12 cellular contexts compared by ENCODE assay signal in genomic region chr16:1344499-1344898, GRCh38. TPM values are rescaled to one million over a fixed set of nuclear protein-coding genes. Genes with fewer than 3 reads are reported as not detected.
DNase-seq lines count a peak whose midpoint lies in the region; ATAC-seq lines count a peak whose summit lies in the region.
"Had no signal": no experiment of that assay in that cellular context is flagged by ENCODE, and none has a peak within 500 bp of the region (broad histone marks: within the 10 kb centered on the region; RNA-seq: fewer than 3 reads in every experiment).

No MANE protein-coding gene starts in this region.

- DNase-seq in activated naive CD4-positive, alpha-beta T cell treated with anti-CD3 and anti-CD28 coated beads for 36 hours, result no peak
- no peak for DNase-seq in central memory CD8-positive, alpha-beta T cell (ENCODE audit: low spot score in 2 of 2)
- DNase-seq in stimulated activated naive B cell treated with anti-CD40 and anti-IgM and Interleukin-4, amounts not matched to agents 10 μg/mL and 1 μg/mL and 100 μg/mL, for 72 hours, result no peak
- no peak for DNase-seq in NCI-H2171 treated with DMSO at 0.1 percent for 48 hours (lab: John Stamatoyannopoulos, UW)
- DNase-seq: C1 segment of cervical spinal cord; CD4-positive, alpha-beta T cell; DMS79 had no signal

- no peaks in the 10 kb centered on the region for H3K9me3 Mint-ChIP-seq in activated naive CD4-positive, alpha-beta T cell treated with anti-CD3 and anti-CD28 coated beads, Interleukin-2, amount 50 U/mL, for 24 hours
- no peaks in the 10 kb centered on the region for H3K9me3 Mint-ChIP-seq in activated naive CD4-positive, alpha-beta T cell treated with anti-CD3 and anti-CD28 coated beads for 36 hours
- H3K9me3 Mint-ChIP-seq in IgD-negative memory B cell, result no peaks in the 10 kb centered on the region
- no peaks in the 10 kb centered on the region for H3K9me3 Mint-ChIP-seq in central memory CD8-positive, alpha-beta T cell
- H3K9me3 Mint-ChIP-seq in stimulated activated naive B cell treated with anti-CD40 and anti-IgM and Interleukin-4, amounts not matched to agents 10 μg/mL and 1 μg/mL and 100 μg/mL, for 72 hours, result no peaks in the 10 kb centered on the region
- H3K9me3 Mint-ChIP-seq: CD4-positive, alpha-beta T cell had no signal

- peak overlapping the region; percentile 51 for H3K27ac Mint-ChIP-seq in activated naive CD4-positive, alpha-beta T cell treated with anti-CD3 and anti-CD28 coated beads, Interleukin-2, amount 50 U/mL, for 24 hours
- no peak overlapping the region for H3K27ac Mint-ChIP-seq in activated naive CD4-positive, alpha-beta T cell treated with anti-CD3 and anti-CD28 coated beads for 36 hours
- peak overlapping the region in 2 of 3 donors; percentile 14 to 80 for H3K27ac Mint-ChIP-seq in IgD-negative memory B cell
- H3K27ac Mint-ChIP-seq in central memory CD8-positive, alpha-beta T cell (ENCODE audit: low read depth), result no peak overlapping the region
- peak overlapping the region; percentile 9 for H3K27ac Mint-ChIP-seq in stimulated activated naive B cell treated with anti-CD40 and anti-IgM and Interleukin-4, amounts not matched to agents 10 μg/mL and 1 μg/mL and 100 μg/mL, for 72 hours
- H3K27ac Mint-ChIP-seq: CD4-positive, alpha-beta T cell had no signal

- intact Hi-C loops in activated naive CD4-positive, alpha-beta T cell treated with anti-CD3 and anti-CD28 coated beads for 36 hours (cut with micrococcal nuclease), result no loop called here

- CTCF ChIA-PET in activated naive CD4-positive, alpha-beta T cell treated with anti-CD3 and anti-CD28 coated beads for 36 hours (lab: Charles Lee), result interaction anchor here (0.6 kb wide), 1 partner anchor 795 kb away, joined by 4 read pairs; no protein-coding TSS in a partner anchor

- no peak for ATAC-seq in central memory CD8-positive, alpha-beta T cell (replicated peaks; ENCODE audit: extremely low read depth, poor library complexity, severe bottlenecking)
- ATAC-seq in stimulated activated naive B cell treated with anti-CD40 and anti-IgM and Interleukin-4, amounts not matched to agents 10 μg/mL and 1 μg/mL and 100 μg/mL, for 72 hours (replicated peaks), result no peak
- no peak for ATAC-seq in HG02571 (IDR thresholded peaks at IDR 0.05; ENCODE audit: unreplicated experiment)
- ATAC-seq in GM21786 (IDR thresholded peaks at IDR 0.05; ENCODE audit: unreplicated experiment), result no peak
- ATAC-seq: HCT116 had no signal

- no peaks in the 10 kb centered on the region for H3K36me3 Mint-ChIP-seq in activated naive CD4-positive, alpha-beta T cell treated with anti-CD3 and anti-CD28 coated beads, Interleukin-2, amount 50 U/mL, for 24 hours
- peaks cover 2% of the 10 kb centered on the region for H3K36me3 Mint-ChIP-seq in activated naive CD4-positive, alpha-beta T cell treated with anti-CD3 and anti-CD28 coated beads for 36 hours (ENCODE audit: low read depth)
- H3K36me3 Mint-ChIP-seq in IgD-negative memory B cell, result no peaks in the 10 kb centered on the region
- H3K36me3 Mint-ChIP-seq in central memory CD8-positive, alpha-beta T cell (ENCODE audit: insufficient read depth), result peaks cover 18% of the 10 kb centered on the region
- H3K36me3 Mint-ChIP-seq in stimulated activated naive B cell treated with anti-CD40 and anti-IgM and Interleukin-4, amounts not matched to agents 10 μg/mL and 1 μg/mL and 100 μg/mL, for 72 hours, result peaks cover 2 to 10% of the 10 kb centered on the region in 2 donors

- no peaks in the 10 kb centered on the region for H3K27me3 Mint-ChIP-seq in activated naive CD4-positive, alpha-beta T cell treated with anti-CD3 and anti-CD28 coated beads, Interleukin-2, amount 50 U/mL, for 24 hours
- H3K27me3 Mint-ChIP-seq in activated naive CD4-positive, alpha-beta T cell treated with anti-CD3 and anti-CD28 coated beads for 36 hours (ENCODE audit: low read depth), result no peaks in the 10 kb centered on the region
- no peaks in the 10 kb centered on the region for H3K27me3 Mint-ChIP-seq in IgD-negative memory B cell
- H3K27me3 Mint-ChIP-seq in central memory CD8-positive, alpha-beta T cell, result no peaks in the 10 kb centered on the region
- no peaks in the 10 kb centered on the region for H3K27me3 Mint-ChIP-seq in stimulated activated naive B cell treated with anti-CD40 and anti-IgM and Interleukin-4, amounts not matched to agents 10 μg/mL and 1 μg/mL and 100 μg/mL, for 72 hours
- H3K27me3 Mint-ChIP-seq: CD4-positive, alpha-beta T cell had no signal

- no peak overlapping the region for H3K4me3 Mint-ChIP-seq in activated naive CD4-positive, alpha-beta T cell treated with anti-CD3 and anti-CD28 coated beads, Interleukin-2, amount 50 U/mL, for 24 hours
- no peak overlapping the region for H3K4me3 Mint-ChIP-seq in activated naive CD4-positive, alpha-beta T cell treated with anti-CD3 and anti-CD28 coated beads for 36 hours
- peak overlapping the region in 1 of 4 donors; percentile 5 for H3K4me3 Mint-ChIP-seq in IgD-negative memory B cell
- H3K4me3 Mint-ChIP-seq in central memory CD8-positive, alpha-beta T cell, result peak overlapping the region; percentile 16
- H3K4me3 Mint-ChIP-seq in stimulated activated naive B cell treated with anti-CD40 and anti-IgM and Interleukin-4, amounts not matched to agents 10 μg/mL and 1 μg/mL and 100 μg/mL, for 72 hours, result peak overlapping the region in 1 of 2 donors; percentile 13
- H3K4me3 Mint-ChIP-seq: CD4-positive, alpha-beta T cell had no signal

- peaks cover 15% of the 10 kb centered on the region for H3K4me1 Mint-ChIP-seq in activated naive CD4-positive, alpha-beta T cell treated with anti-CD3 and anti-CD28 coated beads, Interleukin-2, amount 50 U/mL, for 24 hours
- peaks cover 17% of the 10 kb centered on the region for H3K4me1 Mint-ChIP-seq in activated naive CD4-positive, alpha-beta T cell treated with anti-CD3 and anti-CD28 coated beads for 36 hours (ENCODE audit: low read depth)
- H3K4me1 Mint-ChIP-seq in IgD-negative memory B cell, result peaks cover 3 to 17% (median 13%) of the 10 kb centered on the region in 3 donors
- peaks cover 18% of the 10 kb centered on the region for H3K4me1 Mint-ChIP-seq in central memory CD8-positive, alpha-beta T cell
- H3K4me1 Mint-ChIP-seq in stimulated activated naive B cell treated with anti-CD40 and anti-IgM and Interleukin-4, amounts not matched to agents 10 μg/mL and 1 μg/mL and 100 μg/mL, for 72 hours, result peaks cover 22 to 37% of the 10 kb centered on the region in 2 donors

RNA-seq across cellular contexts. Expression of gene TSR3, which starts 7.2 kb away (rescaled TPM):
- 10 to 100 TPM; 48.5 to 50.7 TPM for total RNA-seq in activated naive CD4-positive, alpha-beta T cell treated with anti-CD3 and anti-CD28 coated beads for 36 hours
- 116 TPM for polyA plus RNA-seq in IgD-negative memory B cell

RNA-seq across cellular contexts. Expression of gene GNPTG, which starts 7.2 kb away (rescaled TPM):
- total RNA-seq in activated naive CD4-positive, alpha-beta T cell treated with anti-CD3 and anti-CD28 coated beads for 36 hours, result 10 to 100 TPM; 15.9 to 17.3 TPM
- 55.9 TPM for polyA plus RNA-seq in IgD-negative memory B cell

RNA-seq across cellular contexts. Expression of gene BAIAP3, which starts 11.1 kb away (rescaled TPM):
- total RNA-seq in activated naive CD4-positive, alpha-beta T cell treated with anti-CD3 and anti-CD28 coated beads for 36 hours, result under 1 TPM; 0.10 to 0.37 TPM
- polyA plus RNA-seq in IgD-negative memory B cell, result 26.0 TPM

RNA-seq across cellular contexts. Expression of gene UBE2I, which starts 35.1 kb away (rescaled TPM):
- total RNA-seq in activated naive CD4-positive, alpha-beta T cell treated with anti-CD3 and anti-CD28 coated beads for 36 hours, result 100 to 1,000 TPM; 273 to 297 TPM
- 165 TPM for polyA plus RNA-seq in IgD-negative memory B cell

Comparison
In these comparisons a context has a peak if more than half of its experiments do, and no peak if none do; other contexts are left out.
1. H3K27ac Mint-ChIP-seq: peak in activated naive CD4-positive, alpha-beta T cell treated with anti-CD3 and anti-CD28 coated beads, Interleukin-2, amount 50 U/mL, for 24 hours (single experiment), IgD-negative memory B cell (2 of 3) and stimulated activated naive B cell treated with anti-CD40 and anti-IgM and Interleukin-4, amounts not matched to agents 10 μg/mL and 1 μg/mL and 100 μg/mL, for 72 hours (single experiment); none in activated naive CD4-positive, alpha-beta T cell treated with anti-CD3 and anti-CD28 coated beads for 36 hours (single experiment) and central memory CD8-positive, alpha-beta T cell (single experiment).